ENCODE assay signal across 8 cellular contexts in the genomic region with DNA sequence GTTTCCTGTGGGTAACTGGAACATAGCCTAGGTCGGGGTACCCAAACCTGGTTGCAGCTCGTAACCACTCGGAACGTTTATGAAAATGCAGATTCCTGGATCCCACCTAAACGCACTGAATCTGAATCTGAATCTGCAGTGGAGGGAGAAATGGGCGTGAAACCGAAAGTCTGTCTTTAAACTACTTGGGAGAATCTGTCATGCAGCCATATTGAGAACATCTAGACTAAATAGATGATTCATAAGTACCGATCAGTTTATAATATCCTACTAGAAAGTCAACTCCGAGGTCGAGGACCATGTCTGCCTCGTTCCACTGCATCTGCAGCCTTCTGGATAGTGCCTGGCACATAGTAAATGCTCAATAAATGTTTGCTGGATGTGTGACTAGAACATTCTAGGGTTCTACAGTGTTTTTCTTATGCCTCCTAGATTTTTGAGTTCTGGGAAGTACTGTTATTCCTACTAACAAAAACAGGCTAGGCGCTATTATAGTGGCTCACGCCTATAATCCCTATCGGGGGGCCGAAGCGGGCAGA. TPM values are rescaled to one million over a fixed set of nuclear protein-coding genes. Genes with fewer than 3 reads are reported as not detected.
A peak's percentile ranks its signal among the peaks of the same experiment; 100 is the strongest.
DNase-seq lines count a peak whose midpoint lies in the region; ATAC-seq and TF ChIP-seq lines count a peak whose summit lies in the region.

No MANE protein-coding gene starts in this region.

- H3K36me3 Mint-ChIP-seq in Calu3 (ENCODE audit: insufficient read depth, unreplicated experiment): peaks cover 21% of the 10 kb centered on the region
- H3K36me3 Mint-ChIP-seq in naive thymus-derived CD8-positive, alpha-beta T cell: peaks cover 0 to 24% (median 0%) of the 10 kb centered on the region in 3 donors

- CTCF ChIA-PET in Calu3 (lab: Charles Lee): no interaction called here

- H3K4me1 ChIP-seq in colonic mucosa: peaks cover 6% of the 10 kb centered on the region

- peak overlapping the region; percentile 85 for H3K27ac ChIP-seq in colonic mucosa

- H3K27ac Mint-ChIP-seq in Calu3 (ENCODE audit: unreplicated experiment): peak overlapping the region; percentile 96
- peak overlapping the region; percentile 87 to 100 (median 98) for H3K27ac Mint-ChIP-seq in naive thymus-derived CD8-positive, alpha-beta T cell

- no peaks in the 10 kb centered on the region for H3K9me3 Mint-ChIP-seq in Calu3 (ENCODE audit: low read depth, unreplicated experiment)
- H3K9me3 Mint-ChIP-seq in naive thymus-derived CD8-positive, alpha-beta T cell: no peaks in the 10 kb centered on the region

- H3K9me3 ChIP-seq in colonic mucosa: no peaks in the 10 kb centered on the region

- BruUV-seq in Calu3 (replicated peaks; lab: Mats Ljungman, UMichigan): no TSS peak

- H3K4me3 Mint-ChIP-seq in Calu3 (ENCODE audit: low read depth, unreplicated experiment): peak overlapping the region; percentile 89
- H3K4me3 Mint-ChIP-seq in naive thymus-derived CD8-positive, alpha-beta T cell: peak overlapping the region; percentile 92 to 99 (median 96)

- DNase-seq in Calu3 (no peak), LNCaP clone FGC (ENCODE audit: low read depth) (no peak), colonic mucosa (no peak), T1000 (lab: John Stamatoyannopoulos, UW) (no peak), NCI-H345 (lab: John Stamatoyannopoulos, UW) (no peak)
- no peak for DNase-seq in naive thymus-derived CD8-positive, alpha-beta T cell
- DNase-seq in stimulated activated CD4-positive, alpha-beta T cell treated with anti-CD3 and anti-CD28 coated beads, Interleukin-15, amount 100 ng/mL, for 24 hours: no peak

- ATAC-seq in naive thymus-derived CD8-positive, alpha-beta T cell: no peak
- ATAC-seq in HG02981 (IDR thresholded peaks at IDR 0.05; ENCODE audit: unreplicated experiment): no peak

- no peaks in the 10 kb centered on the region for H3K4me1 Mint-ChIP-seq in Calu3 (ENCODE audit: low read depth, unreplicated experiment)
- peaks cover 6 to 42% (median 32%) of the 10 kb centered on the region in 4 donors for H3K4me1 Mint-ChIP-seq in naive thymus-derived CD8-positive, alpha-beta T cell

- TF ChIP-seq CTCF in Calu3 (IDR thresholded peaks at IDR 0.05; ENCODE audit: unreplicated experiment) (no peak), LNCaP clone FGC (IDR thresholded peaks at IDR 0.05; ENCODE audit: control insufficient read depth, extremely low read depth, insufficient read depth) (no peak), colonic mucosa (IDR thresholded peaks at IDR 0.05) (no peak)

- peak overlapping the region; percentile 71 to 73 for H3K9ac ChIP-seq in colonic mucosa (ENCODE audit: low read depth in 2 of 2, low read length in 2 of 2)

- peak overlapping the region; percentile 95 for H3K4me3 ChIP-seq in LNCaP clone FGC (ENCODE audit: low read depth, low read length)
- peak overlapping the region; percentile 95 for H3K4me3 ChIP-seq in colonic mucosa

- POLR2A ChIA-PET in naive thymus-derived CD8-positive, alpha-beta T cell (lab: Charles Lee): no interaction called here

- no peaks in the 10 kb centered on the region for H3K27me3 ChIP-seq in colonic mucosa

- H3K27me3 Mint-ChIP-seq in Calu3 (ENCODE audit: unreplicated experiment): no peaks in the 10 kb centered on the region
- peaks cover 0 to 4% (median 0%) of the 10 kb centered on the region in 5 donors for H3K27me3 Mint-ChIP-seq in naive thymus-derived CD8-positive, alpha-beta T cell

- intact Hi-C loops in Calu3 (cut with micrococcal nuclease; ENCODE audit: unreplicated experiment) (no loop called here), colonic mucosa (cut with DNase I) (no loop called here)

- peaks cover 11% of the 10 kb centered on the region for H3K36me3 ChIP-seq in colonic mucosa

RNA-seq across cellular contexts. Expression of a gene that starts 0.6 kb away (rescaled TPM):
- total RNA-seq in Calu3 (2022) (34.0 and 37.3 TPM in 2 replicates), colonic mucosa (10 to 100 TPM; 40.8 to 59.5 TPM)
- 10 to 100 TPM; 45.6 to 46.5 TPM for total RNA-seq in naive thymus-derived CD8-positive, alpha-beta T cell
- 10 to 100 TPM; 26.4 to 43.4 (median 33.4) TPM for polyA plus RNA-seq in naive thymus-derived CD8-positive, alpha-beta T cell

RNA-seq across cellular contexts. Expression of a gene that starts 1.0 kb away (rescaled TPM):
- 22.5 and 25.9 TPM in 2 replicates for total RNA-seq in Calu3 (2022)
- 10 to 100 TPM; 24.5 to 40.0 TPM for total RNA-seq in colonic mucosa
- total RNA-seq in naive thymus-derived CD8-positive, alpha-beta T cell: 10 to 100 TPM; 20.7 to 25.4 TPM
- 10 to 100 TPM; 24.7 to 30.0 (median 28.9) TPM for polyA plus RNA-seq in naive thymus-derived CD8-positive, alpha-beta T cell

RNA-seq across cellular contexts. Expression of a gene that starts 17.1 kb away (rescaled TPM):
- total RNA-seq in Calu3 (2022) (13.8 and 15.3 TPM in 2 replicates), colonic mucosa (10 to 100 TPM; 26.8 to 68.3 TPM)
- 10 to 100 TPM; 13.1 to 13.5 TPM for total RNA-seq in naive thymus-derived CD8-positive, alpha-beta T cell
- 1 to 10 TPM; 5.0 to 7.0 (median 6.3) TPM for polyA plus RNA-seq in naive thymus-derived CD8-positive, alpha-beta T cell

RNA-seq across cellular contexts. Expression of a gene that starts 47.2 kb away (rescaled TPM):
- total RNA-seq in Calu3 (2022) (9.6 and 9.7 TPM in 2 replicates), colonic mucosa (10 to 100 TPM; 14.4 to 24.2 TPM)
- 10 to 100 TPM; 11.7 to 12.1 TPM for total RNA-seq in naive thymus-derived CD8-positive, alpha-beta T cell
- polyA plus RNA-seq in naive thymus-derived CD8-positive, alpha-beta T cell: 10 to 100 TPM; 33.5 to 46.8 (median 34.3) TPM

RNA-seq across cellular contexts. Expression of a gene that starts 47.5 kb away (rescaled TPM):
- total RNA-seq in Calu3 (2022) (69.6 and 77.2 TPM in 2 replicates), colonic mucosa (10 to 100 TPM; 88.6 to 92.2 TPM)
- 10 to 100 TPM; 57.4 to 64.7 TPM for total RNA-seq in naive thymus-derived CD8-positive, alpha-beta T cell
- polyA plus RNA-seq in naive thymus-derived CD8-positive, alpha-beta T cell: 1 to 10 TPM; 4.7 to 7.4 (median 6.2) TPM
